15 cellular contexts compared by ENCODE assay signal in genomic region chr19:32914879-32915278, GRCh38. TPM values are rescaled to one million over a fixed set of nuclear protein-coding genes. Genes with fewer than 3 reads are reported as not detected.
"Had no signal": no experiment of that assay in that cellular context is flagged by ENCODE, and none has a peak within 500 bp of the region (broad histone marks: within the 10 kb centered on the region; RNA-seq: fewer than 3 reads in every experiment).

No MANE protein-coding gene starts in this region.

- H3K4me1 ChIP-seq: heart right ventricle, right atrium auricular region, tibial nerve had no signal

- H3K9me3 ChIP-seq: heart right ventricle, left lung, right atrium auricular region, tibial nerve had no signal

- FAIRE-seq: urothelium cell line had no signal

- H3K27me3 ChIP-seq: heart right ventricle, left lung, right atrium auricular region, tibial nerve had no signal

- H3K27ac ChIP-seq: coronary artery, heart right ventricle, left lung, right atrium auricular region, tibial nerve had no signal

- DNase-seq: activated CD4-positive, alpha-beta memory T cell treated with anti-CD3 and anti-CD28 coated beads for 36 hours; activated naive CD4-positive, alpha-beta T cell treated with Interleukin-2 at 50 U/mL for 16 hours; activated naive CD8-positive, alpha-beta T cell treated with anti-CD3 and anti-CD28 coated beads, Interleukin-2, amount 50 U/mL, for 24 hours; activated T-cell treated with anti-CD3 and anti-CD28 coated beads for 4 hours; aorta; heart right ventricle; left lung; stimulated activated CD4-positive, alpha-beta T cell treated with anti-CD3 and anti-CD28 coated beads, Interleukin-2, amount 100 ng/mL, for 24 hours; stimulated activated naive CD4-positive, alpha-beta T cell treated with Interleukin-2 at 50 U/mL for 16 hours; T-helper 2 cell had no signal

- H3K4me3 ChIP-seq: coronary artery, heart right ventricle, left lung, right atrium auricular region, tibial nerve had no signal

- ATAC-seq: activated naive CD8-positive, alpha-beta T cell treated with anti-CD3 and anti-CD28 coated beads, Interleukin-2, amount 50 U/mL, for 24 hours; heart right ventricle; left lung had no signal

RNA-seq across cellular contexts. Expression of gene SLC7A9, which starts 45.3 kb away (rescaled TPM):
- total RNA-seq: kidney epithelial cell, right atrium auricular region had no signal
